ENCODE assay signal across 12 cellular contexts in genomic region chr13:90414691-90415596, GRCh38.
DNase-seq lines count a peak whose midpoint lies in the region; ATAC-seq and TF ChIP-seq lines count a peak whose summit lies in the region.
"Had no signal": no experiment of that assay in that cellular context is flagged by ENCODE, and none has a peak within 500 bp of the region (broad histone marks: within the 10 kb centered on the region; RNA-seq: fewer than 3 reads in every experiment).

No MANE protein-coding gene starts in this region.

- TF ChIP-seq CTCF in fibroblast of pulmonary artery (IDR thresholded peaks at IDR 0.05; ENCODE audit: low read length, missing control alignments) (no peak), ascending aorta (IDR thresholded peaks at IDR 0.05) (no peak)

- POLR2A ChIA-PET in HEK293T (lab: Yijun Ruan, JAX): no interaction called here

- intact Hi-C loops in ascending aorta (cut with DNase I): no loop called here

- H3K27me3 ChIP-seq in ascending aorta: no peaks in the 10 kb centered on the region

- DNase-seq in A172 (ENCODE audit: low spot score): peak; percentile 77
- DNase-seq in HEK293T (ENCODE audit: extremely low spot score): peak; percentile 35
- peak; percentile 67 for DNase-seq in fibroblast of pulmonary artery (ENCODE audit: low read depth)
- DNase-seq in superior temporal gyrus (ENCODE audit: extremely low spot score): no peak
- DNase-seq in ascending aorta (ENCODE audit: low spot score in 2 of 2): no peak
- DNase-seq: activated CD8-positive, alpha-beta memory T cell treated with anti-CD3 and anti-CD28 coated beads, Interleukin-2, amount 10 ng/mL, durations not matched to agents 7 days and 5 days; cerebellar nuclear complex; NCI-H187 had no signal

- no peaks in the 10 kb centered on the region for H3K4me1 ChIP-seq in ascending aorta

- H3K9me3 ChIP-seq in ascending aorta: no peaks in the 10 kb centered on the region

- peak; percentile 91 for ATAC-seq in SK-N-SH treated with all-trans-retinoic acid at 6 μM for 48 hours
- ATAC-seq in GM19035 (IDR thresholded peaks at IDR 0.05; ENCODE audit: unreplicated experiment): no peak
- ATAC-seq in GM19324 (IDR thresholded peaks at IDR 0.05; ENCODE audit: low FRiP score, unreplicated experiment): no peak
- ATAC-seq: activated CD8-positive, alpha-beta memory T cell treated with anti-CD3 and anti-CD28 coated beads, Interleukin-2, amount 10 ng/mL, durations not matched to agents 7 days and 5 days had no signal

- CTCF ChIA-PET in HEK293T (lab: Yijun Ruan, JAX): interaction anchor here (0.7 kb wide), 1 partner anchor 180 kb away, joined by 3 read pairs; no protein-coding TSS in a partner anchor

- H3K36me3 ChIP-seq in ascending aorta: no peaks in the 10 kb centered on the region

- H3K4me3 ChIP-seq in fibroblast of pulmonary artery (replicated peaks; ENCODE audit: low read depth, low read length) (no peak overlapping the region), ascending aorta (no peak overlapping the region)
- H3K4me3 ChIP-seq: SK-N-MC had no signal

- H3K27ac ChIP-seq in ascending aorta: no peak overlapping the region
- H3K27ac ChIP-seq: SK-N-MC had no signal

TF ChIP-seq in HEK293T, 16 proteins besides CTCF, POLR2A, EP300 and RAD21:
- TF ChIP-seq FOXM1 (IDR thresholded peaks at IDR 0.05; ENCODE audit: borderline replicate concordance) (no peak), ARNT (IDR thresholded peaks at IDR 0.05) (no peak), PKNOX1 (IDR thresholded peaks at IDR 0.05) (no peak), NFRKB (IDR thresholded peaks at IDR 0.05) (no peak), LEF1 (IDR thresholded peaks at IDR 0.05; ENCODE audit: borderline replicate concordance) (no peak)

TF ChIP-seq in SK-N-SH treated with all-trans-retinoic acid at 6 μM for 48 hours, 23 proteins besides CTCF, POLR2A, EP300 and RAD21:
- no peak for TF ChIP-seq ZC3H10 (CRISPR knock-in tag; IDR thresholded peaks at IDR 0.05)
- TF ChIP-seq CSDC2 (CRISPR knock-in tag; IDR thresholded peaks at IDR 0.05): no peak
- TF ChIP-seq ZNF70 (CRISPR knock-in tag; IDR thresholded peaks at IDR 0.05): no peak
- no peak for TF ChIP-seq TOX (CRISPR knock-in tag; IDR thresholded peaks at IDR 0.05; ENCODE audit: borderline replicate concordance)
- TF ChIP-seq PPARA (CRISPR knock-in tag; IDR thresholded peaks at IDR 0.05; ENCODE audit: borderline replicate concordance): no peak
- TF ChIP-seq ZNF565 (CRISPR knock-in tag; conservative IDR thresholded peaks at IDR 0.05; ENCODE audit: low read depth): no peak
- no peak for TF ChIP-seq ZFP3 (CRISPR knock-in tag; IDR thresholded peaks at IDR 0.05)
- TF ChIP-seq CREB5 (CRISPR knock-in tag; IDR thresholded peaks at IDR 0.05; ENCODE audit: low read depth): no peak
- no peak for TF ChIP-seq ARNTL (CRISPR knock-in tag; IDR thresholded peaks at IDR 0.05; ENCODE audit: borderline replicate concordance, low read depth)
- no peak for TF ChIP-seq CSRNP3 (CRISPR knock-in tag; IDR thresholded peaks at IDR 0.05)
- no peak for TF ChIP-seq ZNF8 (CRISPR knock-in tag; IDR thresholded peaks at IDR 0.05)
- no peak for TF ChIP-seq ZFP30 (CRISPR knock-in tag; IDR thresholded peaks at IDR 0.05)
- no peak for TF ChIP-seq POU6F1 (CRISPR knock-in tag; IDR thresholded peaks at IDR 0.05; ENCODE audit: borderline replicate concordance, low read depth)
- no peak for TF ChIP-seq ISL1 (CRISPR knock-in tag; IDR thresholded peaks at IDR 0.05)
- TF ChIP-seq ESRRG (CRISPR knock-in tag; IDR thresholded peaks at IDR 0.05): no peak
- no peak for TF ChIP-seq PATZ1 (CRISPR knock-in tag; IDR thresholded peaks at IDR 0.05; ENCODE audit: borderline replicate concordance)
- TF ChIP-seq GLIS3 (CRISPR knock-in tag; IDR thresholded peaks at IDR 0.05): no peak
- TF ChIP-seq BACH2 (CRISPR knock-in tag; IDR thresholded peaks at IDR 0.05; ENCODE audit: borderline replicate concordance): no peak
- TF ChIP-seq RARB (CRISPR knock-in tag; IDR thresholded peaks at IDR 0.05): no peak
- no peak for TF ChIP-seq TCF4 (CRISPR knock-in tag; IDR thresholded peaks at IDR 0.05; ENCODE audit: borderline replicate concordance)

Comparison
In these comparisons a context has a peak if more than half of its experiments do, and no peak if none do; other contexts are left out.
1. DNase-seq: peak in A172 (single experiment), HEK293T (single experiment) and fibroblast of pulmonary artery (single experiment); none in superior temporal gyrus (single experiment) and ascending aorta (0 of 2).